Comparison of ENCODE assay signal across 8 cellular contexts in genomic region chrX:140057001-140057411, GRCh38.
DNase-seq lines count a peak whose midpoint lies in the region; ATAC-seq lines count a peak whose summit lies in the region.

No MANE protein-coding gene starts in this region.

- no peak overlapping the region for H3K27ac Mint-ChIP-seq in activated CD4-positive, alpha-beta T cell treated with anti-CD3 and anti-CD28 coated beads, Interleukin-2, amount 10 ng/mL, durations not matched to agents 24 days and 14 days

- no peaks in the 10 kb centered on the region for H3K9me3 Mint-ChIP-seq in activated CD4-positive, alpha-beta T cell treated with anti-CD3 and anti-CD28 coated beads, Interleukin-2, amount 10 ng/mL, durations not matched to agents 24 days and 14 days

- no peak overlapping the region for H3K4me3 Mint-ChIP-seq in activated CD4-positive, alpha-beta T cell treated with anti-CD3 and anti-CD28 coated beads, Interleukin-2, amount 10 ng/mL, durations not matched to agents 24 days and 14 days

- DNase-seq in AG20443 (ENCODE audit: low spot score) = peak; percentile 62
- DNase-seq in NCI-H2171 (lab: John Stamatoyannopoulos, UW) = peak; percentile 4
- DNase-seq in activated CD4-positive, alpha-beta T cell treated with anti-CD3 and anti-CD28 coated beads, Interleukin-2, amount 10 ng/mL, durations not matched to agents 24 days and 14 days = peak; percentile 81
- peak; percentile 75 for DNase-seq in dermis blood vessel endothelial cell
- DNase-seq in lung microvascular endothelial cell (ENCODE audit: low read depth in 2 of 2) = peak; percentile 66 to 86
- peak; percentile 8 for DNase-seq in stimulated activated CD8-positive, alpha-beta memory T cell treated with anti-CD3 and anti-CD28 coated beads, Interleukin-15, amount 100 ng/mL, for 1 hour (ENCODE audit: low read depth)

- H3K27me3 Mint-ChIP-seq in activated CD4-positive, alpha-beta T cell treated with anti-CD3 and anti-CD28 coated beads, Interleukin-2, amount 10 ng/mL, durations not matched to agents 24 days and 14 days = no peaks in the 10 kb centered on the region

- ATAC-seq in GM18858 (IDR thresholded peaks at IDR 0.05; ENCODE audit: unreplicated experiment) = peak; percentile 93
- peak; percentile 92 for ATAC-seq in HG03060 (IDR thresholded peaks at IDR 0.05; ENCODE audit: low read depth, unreplicated experiment)

- no peaks in the 10 kb centered on the region for H3K36me3 Mint-ChIP-seq in activated CD4-positive, alpha-beta T cell treated with anti-CD3 and anti-CD28 coated beads, Interleukin-2, amount 10 ng/mL, durations not matched to agents 24 days and 14 days (ENCODE audit: low read depth)

- intact Hi-C loops in activated CD4-positive, alpha-beta T cell treated with anti-CD3 and anti-CD28 coated beads, Interleukin-2, amount 10 ng/mL, durations not matched to agents 24 days and 14 days (cut with micrococcal nuclease) = loop anchor here (1.0 to 5.0 kb wide), 2 partner anchors 84 to 675 kb away; no protein-coding TSS in a partner anchor

- peaks cover 2% of the 10 kb centered on the region for H3K4me1 Mint-ChIP-seq in activated CD4-positive, alpha-beta T cell treated with anti-CD3 and anti-CD28 coated beads, Interleukin-2, amount 10 ng/mL, durations not matched to agents 24 days and 14 days

Comparison
In these comparisons a context has a peak if more than half of its experiments do, and no peak if none do; other contexts are left out.
1. Peak in every context shown above with its lines: DNase-seq and ATAC-seq.
2. DNase-seq: peak in every context shown above with its lines; median percentile 81 in activated CD4-positive, alpha-beta T cell treated with anti-CD3 and anti-CD28 coated beads, Interleukin-2, amount 10 ng/mL, durations not matched to agents 24 days and 14 days; 76 in lung microvascular endothelial cell; 75 in dermis blood vessel endothelial cell; 62 in AG20443; 8 in stimulated activated CD8-positive, alpha-beta memory T cell treated with anti-CD3 and anti-CD28 coated beads, Interleukin-15, amount 100 ng/mL, for 1 hour; 4 in NCI-H2171.